Comparison of ENCODE assay signal across 9 cellular contexts in genomic region chr4:6200011-6200921, GRCh38. TPM values are rescaled to one million over a fixed set of nuclear protein-coding genes. Genes with fewer than 3 reads are reported as not detected.
DNase-seq lines count a peak whose midpoint lies in the region; ATAC-seq lines count a peak whose summit lies in the region.
"Had no signal": no experiment of that assay in that cellular context is flagged by ENCODE, and none has a peak within 500 bp of the region (broad histone marks: within the 10 kb centered on the region; RNA-seq: fewer than 3 reads in every experiment).

TSS of gene JAKMIP1 (minus strand) at chr4:6200549. CDS start at chr4:6112850, 87,699 bp downstream.

- H3K36me3 Mint-ChIP-seq in natural killer cell treated with Interleukin-12 subunit alpha and Interleukin-12 subunit beta and Interleukin-15 and Interleukin-18, amount 100 ng/mL, for 72 hours, result peaks cover 8% of the 10 kb centered on the region

- H3K9me3 Mint-ChIP-seq in natural killer cell treated with Interleukin-12 subunit alpha and Interleukin-12 subunit beta and Interleukin-15 and Interleukin-18, amount 100 ng/mL, for 72 hours, result no peaks in the 10 kb centered on the region

- peaks cover 0 to 22% of the 10 kb centered on the region in 2 donors for H3K27me3 Mint-ChIP-seq in natural killer cell treated with Interleukin-12 subunit alpha and Interleukin-12 subunit beta and Interleukin-15 and Interleukin-18, amount 100 ng/mL, for 72 hours

- ATAC-seq in HG02852 (IDR thresholded peaks at IDR 0.05; ENCODE audit: unreplicated experiment) (peak; percentile 82), esophagus mucosa (peak; percentile 64)
- peak; percentile 69 to 86 for ATAC-seq in natural killer cell treated with Interleukin-12 subunit alpha and Interleukin-12 subunit beta and Interleukin-15 and Interleukin-18, amount 100 ng/mL, for 72 hours

- H3K27ac Mint-ChIP-seq in natural killer cell treated with Interleukin-12 subunit alpha and Interleukin-12 subunit beta and Interleukin-15 and Interleukin-18, amount 100 ng/mL, for 72 hours, result peak within 1 kb of the TSS; percentile 73 to 98

- peak; percentile 52 to 83 for DNase-seq in NCI-H524 (lab: John Stamatoyannopoulos, UW)
- DNase-seq in NCI-H524 treated with DMSO at 0.1 percent for 48 hours (lab: John Stamatoyannopoulos, UW), result no peak
- DNase-seq in NCI-H2196 (lab: John Stamatoyannopoulos, UW; ENCODE audit: unreplicated experiment), result peak; percentile 84
- peak; percentile 79 for DNase-seq in activated T-cell treated with anti-CD3 and anti-CD28 coated beads for 4 hours
- peak; percentile 89 for DNase-seq in natural killer cell treated with Interleukin-12 subunit alpha and Interleukin-12 subunit beta and Interleukin-15 and Interleukin-18, amount 100 ng/mL, for 72 hours (ENCODE audit: low spot score)
- peak; percentile 85 for DNase-seq in stimulated activated naive CD4-positive, alpha-beta T cell treated with Interleukin-2 at 50 U/mL for 16 hours (lab: John Stamatoyannopoulos, UW)
- DNase-seq: DND-41 had no signal

- H3K4me1 Mint-ChIP-seq in natural killer cell treated with Interleukin-12 subunit alpha and Interleukin-12 subunit beta and Interleukin-15 and Interleukin-18, amount 100 ng/mL, for 72 hours (ENCODE audit: low read depth in 2 of 2), result peaks cover 32 to 45% of the 10 kb centered on the region in 2 donors

- peak within 1 kb of the TSS; percentile 93 for H3K4me3 Mint-ChIP-seq in natural killer cell treated with Interleukin-12 subunit alpha and Interleukin-12 subunit beta and Interleukin-15 and Interleukin-18, amount 100 ng/mL, for 72 hours

RNA-seq across cellular contexts. Expression of gene JAKMIP1, which starts in this region (rescaled TPM):
- not detected for total RNA-seq in esophagus mucosa
- 10 to 100 TPM; 16.3 to 66.7 TPM for total RNA-seq in natural killer cell treated with Interleukin-12 subunit alpha and Interleukin-12 subunit beta and Interleukin-15 and Interleukin-18, amount 100 ng/mL, for 72 hours

Comparison
In these comparisons a context has a peak if more than half of its experiments do, and no peak if none do; other contexts are left out.
1. RNA of gene JAKMIP1 (total RNA-seq): 16.3 to 66.7 TPM in natural killer cell treated with Interleukin-12 subunit alpha and Interleukin-12 subunit beta and Interleukin-15 and Interleukin-18, amount 100 ng/mL, for 72 hours; not detected in esophagus mucosa (single experiment); every median in the first group is over 10 times any median in the second.
2. Peak in ATAC-seq in esophagus mucosa; RNA of the gene not detected or under 1 TPM.
3. Peak in every context shown above with its lines, with median percentiles within 50 percentile points of each other: ATAC-seq.